Comparison of ENCODE assay signal across 14 cellular contexts in genomic region chr3:19559724-19560442, GRCh38.
DNase-seq lines count a peak whose midpoint lies in the region; ATAC-seq, FAIRE-seq and TF ChIP-seq lines count a peak whose summit lies in the region.
"Had no signal": no experiment of that assay in that cellular context is flagged by ENCODE, and none has a peak within 500 bp of the region (broad histone marks: within the 10 kb centered on the region; RNA-seq: fewer than 3 reads in every experiment).

No MANE protein-coding gene starts in this region.

- intact Hi-C loops in MCF 10A (cut with micrococcal nuclease): no loop called here
- intact Hi-C loops in CD4-positive, alpha-beta T cell (cut with DNase I, micrococcal nuclease): no loop called here

- no peak overlapping the region for H3K4me3 Mint-ChIP-seq in MCF 10A (ENCODE audit: unreplicated experiment)
- no peak overlapping the region for H3K4me3 Mint-ChIP-seq in CD4-positive, alpha-beta T cell
- H3K4me3 Mint-ChIP-seq: CD8-positive, alpha-beta memory T cell; T-helper 2 cell treated with Interferon-gamma antibody and Interleukin-4, amounts not matched to agents 5 μg/mL and 100 μg/mL, for 36 hours had no signal

- no peaks in the 10 kb centered on the region for H3K27me3 ChIP-seq in CD4-positive, alpha-beta T cell (ENCODE audit: control insufficient read depth, insufficient read depth, low read length)
- H3K27me3 ChIP-seq: esophagus squamous epithelium, suprapubic skin had no signal

- FAIRE-seq in GM18507 (lab: Jason Lieb, UNC): peak; percentile 84
- FAIRE-seq: keratinocyte had no signal

- DNase-seq in GM18507 (ENCODE audit: extremely low spot score, insufficient read length, low read depth) (no peak), NAMALWA (ENCODE audit: low spot score) (peak; percentile 4), SIG-M5 treated with dmso at 0.1 percent for 504 hours (lab: John Stamatoyannopoulos, UW; ENCODE audit: unreplicated experiment) (no peak), NCI-H1048 (lab: John Stamatoyannopoulos, UW) (no peak), MCF 10A (ENCODE audit: unreplicated experiment) (no peak)
- no peak for DNase-seq in CD4-positive, alpha-beta T cell
- DNase-seq: activated CD8-positive, alpha-beta memory T cell treated with anti-CD3 and anti-CD28 coated beads, Interleukin-2, amount 50 U/mL, for 48 hours; CD8-positive, alpha-beta memory T cell; esophagus squamous epithelium had no signal

- CTCF ChIA-PET in MCF 10A (lab: Yijun Ruan, JAX): no interaction called here
- CTCF ChIA-PET in CD4-positive, alpha-beta T cell (lab: Charles Lee): no interaction called here

- H3K9me3 Mint-ChIP-seq in MCF 10A (ENCODE audit: unreplicated experiment): no peaks in the 10 kb centered on the region
- peaks cover 5% of the 10 kb centered on the region for H3K9me3 Mint-ChIP-seq in CD4-positive, alpha-beta T cell
- H3K9me3 Mint-ChIP-seq: T-helper 2 cell treated with Interferon-gamma antibody and Interleukin-4, amounts not matched to agents 5 μg/mL and 100 μg/mL, for 36 hours had no signal

- no peak overlapping the region for H3K27ac ChIP-seq in CD4-positive, alpha-beta T cell (ENCODE audit: low read depth, low read length)
- H3K27ac ChIP-seq: esophagus squamous epithelium, suprapubic skin had no signal

- no TSS peak for BruUV-seq in MCF 10A (replicated peaks; lab: Mats Ljungman, UMichigan)

- POLR2A ChIA-PET in MCF 10A (lab: Yijun Ruan, JAX): no interaction called here
- POLR2A ChIA-PET in CD4-positive, alpha-beta T cell (lab: Charles Lee): no interaction called here

- TF ChIP-seq CTCF in MCF 10A (IDR thresholded peaks at IDR 0.05; ENCODE audit: unreplicated experiment): no peak
- no peak for TF ChIP-seq CTCF in CD4-positive, alpha-beta T cell (IDR thresholded peaks at IDR 0.05)

- H3K27me3 Mint-ChIP-seq in MCF 10A (ENCODE audit: insufficient read depth, unreplicated experiment): no peaks in the 10 kb centered on the region
- no peaks in the 10 kb centered on the region for H3K27me3 Mint-ChIP-seq in CD4-positive, alpha-beta T cell

- ATAC-seq in GM21360 (IDR thresholded peaks at IDR 0.05; ENCODE audit: unreplicated experiment) (peak; percentile 93), HG03025 (IDR thresholded peaks at IDR 0.05; ENCODE audit: low FRiP score, unreplicated experiment) (peak; percentile 99)
- ATAC-seq in CD4-positive, alpha-beta T cell (ENCODE audit: poor library complexity): no peak

- no peaks in the 10 kb centered on the region for H3K36me3 Mint-ChIP-seq in MCF 10A (ENCODE audit: insufficient read depth, unreplicated experiment)
- H3K36me3 Mint-ChIP-seq in CD4-positive, alpha-beta T cell (ENCODE audit: low read depth): no peaks in the 10 kb centered on the region
- H3K36me3 Mint-ChIP-seq: CD8-positive, alpha-beta memory T cell had no signal

- H3K27ac Mint-ChIP-seq in MCF 10A (ENCODE audit: low read depth, unreplicated experiment): no peak overlapping the region
- no peak overlapping the region for H3K27ac Mint-ChIP-seq in CD4-positive, alpha-beta T cell
- H3K27ac Mint-ChIP-seq: CD8-positive, alpha-beta memory T cell; T-helper 2 cell treated with Interferon-gamma antibody and Interleukin-4, amounts not matched to agents 5 μg/mL and 100 μg/mL, for 36 hours had no signal

- H3K4me1 Mint-ChIP-seq in MCF 10A (ENCODE audit: insufficient read depth, unreplicated experiment): no peaks in the 10 kb centered on the region
- no peaks in the 10 kb centered on the region for H3K4me1 Mint-ChIP-seq in CD4-positive, alpha-beta T cell (ENCODE audit: low read depth)
- H3K4me1 Mint-ChIP-seq: CD8-positive, alpha-beta memory T cell had no signal

- H3K9me3 ChIP-seq in CD4-positive, alpha-beta T cell (ENCODE audit: control insufficient read depth, low read length): no peaks in the 10 kb centered on the region
- H3K9me3 ChIP-seq: esophagus squamous epithelium, suprapubic skin had no signal
